ENCODE assay signal across 1 cellular context in genomic region chr1:33036526-33037503, GRCh38.
TF ChIP-seq lines count a peak whose summit lies in the region.

Gene AK2, minus strand, starts transcription at chr1:33036883. Its CDS starts 55 bp downstream, at chr1:33036828.

TF ChIP-seq in K562, 482 proteins besides CTCF, POLR2A, EP300 and RAD21 (continued from another document):
- peak; percentile 80; the same call in 1 of the 2 replicates for TF ChIP-seq ATF6 (CRISPR knock-in tag; IDR thresholded peaks at IDR 0.05)
- peak; percentile 5; the same call in 1 of the 2 replicates for TF ChIP-seq MAFK (IDR thresholded peaks at IDR 0.05; ENCODE audit: low read length)
- no peak for TF ChIP-seq ZSCAN32 (CRISPR knock-in tag; IDR thresholded peaks at IDR 0.05)
- peak; percentile 100 for TF ChIP-seq MGA (IDR thresholded peaks at IDR 0.05)
- peak; percentile 77; the same call in 1 of the 2 replicates for TF ChIP-seq ZNF431 (CRISPR knock-in tag; IDR thresholded peaks at IDR 0.05)
- TF ChIP-seq ATF1 (CRISPR knock-in tag; IDR thresholded peaks at IDR 0.05), result peak; percentile 67; the same call in 1 of the 2 replicates
- TF ChIP-seq ATF1 (tag; IDR thresholded peaks at IDR 0.05), result peak; percentile 98
- TF ChIP-seq MXI1 (IDR thresholded peaks at IDR 0.05; ENCODE audit: low read depth, low read length), result peak; percentile 14; the same call in 1 of the 2 replicates
- 0 out of 2 replicates have a peak, but pooled peaks have one; percentile 23 for TF ChIP-seq ZNF764 (CRISPR knock-in tag; IDR thresholded peaks at IDR 0.05; ENCODE audit: low read depth)
- no peak for TF ChIP-seq HOMEZ (CRISPR knock-in tag; IDR thresholded peaks at IDR 0.05)
- TF ChIP-seq E2F8 (IDR thresholded peaks at IDR 0.05; ENCODE audit: low read depth, partially characterized antibody), result peak; percentile 96
- peak; percentile 97 for TF ChIP-seq SP2 (IDR thresholded peaks at IDR 0.05; ENCODE audit: extremely low read depth, low read depth, low read length, poor library complexity, severe bottlenecking)
- peak; percentile 100 for TF ChIP-seq PKNOX1 (IDR thresholded peaks at IDR 0.05)
- TF ChIP-seq ZNF583 (CRISPR knock-in tag; IDR thresholded peaks at IDR 0.05), result peak; percentile 43; the same call in 1 of the 2 replicates
- TF ChIP-seq ESRRA (IDR thresholded peaks at IDR 0.05; ENCODE audit: borderline replicate concordance, low read depth), result peak; percentile 85
- peak; percentile 70 for TF ChIP-seq CTBP1 (IDR thresholded peaks at IDR 0.05; ENCODE audit: borderline replicate concordance)
- peak; percentile 46; the same call in 1 of the 2 replicates for TF ChIP-seq TRIM28 (IDR thresholded peaks at IDR 0.05)
- TF ChIP-seq HES1 (IDR thresholded peaks at IDR 0.05; ENCODE audit: low read depth), result peak; percentile 50; the same call in 1 of the 2 replicates
- peak; percentile 83; the same call in 1 of the 2 replicates for TF ChIP-seq ZNF224 (CRISPR knock-in tag; IDR thresholded peaks at IDR 0.05)
